In the genomic region with DNA sequence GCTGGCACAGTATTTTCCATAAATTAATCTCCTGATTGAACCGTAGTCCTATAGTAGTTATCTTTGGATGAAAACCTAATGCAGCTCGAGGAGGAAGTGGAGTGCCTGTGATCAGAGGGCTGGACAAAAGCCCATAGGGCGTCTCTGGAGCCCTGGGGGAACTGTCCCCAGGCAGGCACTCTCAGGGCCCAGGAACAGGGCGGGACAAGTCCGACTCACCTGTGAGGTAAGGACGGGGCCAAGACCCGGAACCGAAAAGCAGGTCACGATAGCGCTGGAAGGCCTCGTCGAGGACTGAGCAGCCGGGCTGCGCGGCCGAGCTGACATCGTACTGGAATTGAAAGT, we compare ENCODE assay signal across 8 cellular contexts. TPM values are rescaled to one million over a fixed set of nuclear protein-coding genes. Genes with fewer than 3 reads are reported as not detected.
A peak's percentile ranks its signal among the peaks of the same experiment; 100 is the strongest.
DNase-seq lines count a peak whose midpoint lies in the region; ATAC-seq lines count a peak whose summit lies in the region.

No MANE protein-coding gene starts in this region.

- no peaks in the 10 kb centered on the region for H3K9me3 Mint-ChIP-seq in effector memory CD8-positive, alpha-beta T cell

- peak; percentile 29 for ATAC-seq in HG02610 (IDR thresholded peaks at IDR 0.05; ENCODE audit: unreplicated experiment)
- peak; percentile 55 for ATAC-seq in effector memory CD8-positive, alpha-beta T cell (replicated peaks)
- no peak for ATAC-seq in aorta (ENCODE audit: low FRiP score)

- H3K4me1 ChIP-seq in aorta (ENCODE audit: control insufficient read depth in 1 of 2, insufficient read depth in 2 of 2, low read length in 2 of 2), result peaks cover 5 to 6% of the 10 kb centered on the region in 2 donors

- H3K36me3 ChIP-seq in aorta (ENCODE audit: control insufficient read depth in 1 of 2, insufficient read depth in 2 of 2, low read length in 1 of 2), result no peaks in the 10 kb centered on the region

- no peaks in the 10 kb centered on the region for H3K9me3 ChIP-seq in aorta (ENCODE audit: control insufficient read depth, low read length)

- 0% methylated on average over 17 of the region's 17 CpGs for WGBS in aorta, 2 donors

- peaks cover 31% of the 10 kb centered on the region for H3K36me3 Mint-ChIP-seq in effector memory CD8-positive, alpha-beta T cell (ENCODE audit: insufficient read depth)

- peak overlapping the region; percentile 52 to 86 for H3K4me3 ChIP-seq in aorta (ENCODE audit: low read length in 2 of 2)

- DNase-seq in NCI-H510A (lab: John Stamatoyannopoulos, UW), result peak; percentile 14
- DNase-seq in NCI-H510A treated with DMSO at 0.1 percent for 48 hours (lab: John Stamatoyannopoulos, UW), result no peak
- DNase-seq in NCI-H774 (lab: John Stamatoyannopoulos, UW), result peak; percentile 41
- no peak for DNase-seq in effector memory CD8-positive, alpha-beta T cell
- peak; percentile 45 for DNase-seq in mucosa of gallbladder (ENCODE audit: low spot score)
- peak in 1 of 2 donors; percentile 70 for DNase-seq in aorta
- DNase-seq in superior temporal gyrus (ENCODE audit: extremely low spot score), result no peak

- peak overlapping the region; percentile 97 to 99 for H3K27ac Mint-ChIP-seq in effector memory CD8-positive, alpha-beta T cell

- no peaks in the 10 kb centered on the region for H3K27me3 Mint-ChIP-seq in effector memory CD8-positive, alpha-beta T cell

- H3K4me1 Mint-ChIP-seq in effector memory CD8-positive, alpha-beta T cell (ENCODE audit: low read depth in 2 of 2), result peaks cover 38 to 59% of the 10 kb centered on the region in 2 donors

- intact Hi-C loops in aorta (cut with DNase I), result loop anchor here in 1 of 2 donors (5.0 kb wide), 1 partner anchor 178 kb away; a partner anchor contains a TSS

- no peaks in the 10 kb centered on the region for H3K27me3 ChIP-seq in aorta (ENCODE audit: control insufficient read depth in 1 of 2, insufficient read depth in 2 of 2, low read length in 1 of 2)

- peak overlapping the region; percentile 97 to 99 for H3K4me3 Mint-ChIP-seq in effector memory CD8-positive, alpha-beta T cell

- H3K27ac ChIP-seq in aorta (ENCODE audit: low read depth in 1 of 2, low read length in 2 of 2), result peak overlapping the region in 1 of 2 donors; percentile 82

RNA-seq across cellular contexts. Expression of a gene that starts 0.3 kb away (rescaled TPM):
- 96.1 TPM for total RNA-seq in mucosa of gallbladder
- total RNA-seq in aorta, result 100 to 1,000 TPM; 101 to 144 TPM
- polyA plus RNA-seq in aorta, result 10 to 100 TPM; 58.2 to 96.8 TPM

RNA-seq across cellular contexts. Expression of a gene that starts 22.6 kb away (rescaled TPM):
- not detected for total RNA-seq in mucosa of gallbladder
- total RNA-seq in aorta, result not detected
- polyA plus RNA-seq in aorta, result not detected

RNA-seq across cellular contexts. Expression of a gene that starts 55.5 kb away (rescaled TPM):
- total RNA-seq in mucosa of gallbladder, result 2.1 TPM
- 1 to 10 TPM; 1.0 to 1.9 TPM for total RNA-seq in aorta
- 1 to 10 TPM in 1 of 2 donors, under 1 TPM in 1; 0.25 to 7.7 TPM for polyA plus RNA-seq in aorta

Comparison
In these comparisons a context has a peak if more than half of its experiments do, and no peak if none do; other contexts are left out.
1. DNase-seq: peak in NCI-H510A (single experiment), NCI-H774 (single experiment) and mucosa of gallbladder (single experiment); none in NCI-H510A treated with DMSO at 0.1 percent for 48 hours (single experiment), effector memory CD8-positive, alpha-beta T cell (0 of 3) and superior temporal gyrus (single experiment).